ENCODE assay signal across 2 cellular contexts in the genomic region with DNA sequence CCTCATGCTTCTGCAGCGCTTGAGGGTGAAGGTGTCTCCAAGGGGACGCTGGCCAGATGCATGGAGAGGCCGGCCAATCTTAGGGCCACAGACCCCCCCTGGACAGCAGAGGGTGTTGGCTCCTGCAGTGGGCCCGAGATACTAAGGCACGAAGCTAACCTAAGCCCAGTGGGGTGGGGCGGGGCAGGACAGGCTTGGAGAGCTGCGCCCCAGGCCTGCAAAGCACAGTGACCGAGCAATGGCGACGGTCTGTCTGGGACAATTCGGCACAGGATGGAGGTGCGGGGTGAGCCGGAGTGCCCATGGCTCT.
TF ChIP-seq lines count a peak whose summit lies in the region.

No MANE protein-coding gene starts in this region.

TF ChIP-seq in HCT116, 20 proteins besides CTCF, POLR2A, EP300 and RAD21:
- TF ChIP-seq TCF7L2 (IDR thresholded peaks at IDR 0.05; ENCODE audit: borderline replicate concordance, extremely low read depth, insufficient read depth, insufficient read length) (no peak), ZFX (IDR thresholded peaks at IDR 0.05) (no peak), SP1 (IDR thresholded peaks at IDR 0.05; ENCODE audit: low read depth) (no peak), JUND (IDR thresholded peaks at IDR 0.05) (no peak), MAX (IDR thresholded peaks at IDR 0.05) (no peak)
TF ChIP-seq in HCT116: peak in this region for 0.

TF ChIP-seq in neural cell, 6 proteins besides CTCF, POLR2A, EP300 and RAD21:
- TF ChIP-seq POLR2AphosphoS5 (IDR thresholded peaks at IDR 0.05) (no peak), MXI1 (conservative IDR thresholded peaks at IDR 0.05; ENCODE audit: poor library complexity, severe bottlenecking) (no peak), EZH2 (IDR thresholded peaks at IDR 0.05; ENCODE audit: borderline replicate concordance, insufficient read depth, low read length, poor library complexity, severe bottlenecking) (no peak), TAF1 (IDR thresholded peaks at IDR 0.05; ENCODE audit: low read depth) (no peak), SMC3 (conservative IDR thresholded peaks at IDR 0.05; ENCODE audit: poor library complexity) (no peak)
- TF ChIP-seq, protein P1, sequence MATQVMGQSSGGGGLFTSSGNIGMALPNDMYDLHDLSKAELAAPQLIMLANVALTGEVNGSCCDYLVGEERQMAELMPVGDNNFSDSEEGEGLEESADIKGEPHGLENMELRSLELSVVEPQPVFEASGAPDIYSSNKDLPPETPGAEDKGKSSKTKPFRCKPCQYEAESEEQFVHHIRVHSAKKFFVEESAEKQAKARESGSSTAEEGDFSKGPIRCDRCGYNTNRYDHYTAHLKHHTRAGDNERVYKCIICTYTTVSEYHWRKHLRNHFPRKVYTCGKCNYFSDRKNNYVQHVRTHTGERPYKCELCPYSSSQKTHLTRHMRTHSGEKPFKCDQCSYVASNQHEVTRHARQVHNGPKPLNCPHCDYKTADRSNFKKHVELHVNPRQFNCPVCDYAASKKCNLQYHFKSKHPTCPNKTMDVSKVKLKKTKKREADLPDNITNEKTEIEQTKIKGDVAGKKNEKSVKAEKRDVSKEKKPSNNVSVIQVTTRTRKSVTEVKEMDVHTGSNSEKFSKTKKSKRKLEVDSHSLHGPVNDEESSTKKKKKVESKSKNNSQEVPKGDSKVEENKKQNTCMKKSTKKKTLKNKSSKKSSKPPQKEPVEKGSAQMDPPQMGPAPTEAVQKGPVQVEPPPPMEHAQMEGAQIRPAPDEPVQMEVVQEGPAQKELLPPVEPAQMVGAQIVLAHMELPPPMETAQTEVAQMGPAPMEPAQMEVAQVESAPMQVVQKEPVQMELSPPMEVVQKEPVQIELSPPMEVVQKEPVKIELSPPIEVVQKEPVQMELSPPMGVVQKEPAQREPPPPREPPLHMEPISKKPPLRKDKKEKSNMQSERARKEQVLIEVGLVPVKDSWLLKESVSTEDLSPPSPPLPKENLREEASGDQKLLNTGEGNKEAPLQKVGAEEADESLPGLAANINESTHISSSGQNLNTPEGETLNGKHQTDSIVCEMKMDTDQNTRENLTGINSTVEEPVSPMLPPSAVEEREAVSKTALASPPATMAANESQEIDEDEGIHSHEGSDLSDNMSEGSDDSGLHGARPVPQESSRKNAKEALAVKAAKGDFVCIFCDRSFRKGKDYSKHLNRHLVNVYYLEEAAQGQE (IDR thresholded peaks at IDR 0.05; ENCODE audit: borderline replicate concordance) = no peak
TF ChIP-seq in neural cell: peak in this region for 0.
